Comparison of ENCODE assay signal across 1 cellular context in genomic region chr20:53914861-53915458, GRCh38.
TF ChIP-seq lines count a peak whose summit lies in the region.

No MANE protein-coding gene starts in this region.

TF ChIP-seq in H1, 55 proteins besides CTCF, POLR2A, EP300 and RAD21:
- no peak for TF ChIP-seq CEBPB (IDR thresholded peaks at IDR 0.05; ENCODE audit: low read depth, low read length)
- no peak for TF ChIP-seq USF2 (IDR thresholded peaks at IDR 0.05; ENCODE audit: low read length)
- no peak for TF ChIP-seq BACH1 (IDR thresholded peaks at IDR 0.05; ENCODE audit: low read length)
- TF ChIP-seq SAP30 (IDR thresholded peaks at IDR 0.05; ENCODE audit: insufficient read depth, insufficient replicate concordance, low read length): no peak
- TF ChIP-seq E2F6 (IDR thresholded peaks at IDR 0.05): no peak
- TF ChIP-seq GTF2F1 (IDR thresholded peaks at IDR 0.05; ENCODE audit: borderline replicate concordance, low read depth, low read length): no peak
- TF ChIP-seq POLR2AphosphoS5 (IDR thresholded peaks at IDR 0.05; ENCODE audit: low read depth, low read length): no peak
- TF ChIP-seq ASH2L (IDR thresholded peaks at IDR 0.05; ENCODE audit: low read length): no peak
- TF ChIP-seq KDM5A (IDR thresholded peaks at IDR 0.05; ENCODE audit: low read length): no peak
- no peak for TF ChIP-seq TCF12 (IDR thresholded peaks at IDR 0.05; ENCODE audit: low read depth, low read length)
